Comparison of ENCODE assay signal across 1 cellular context in genomic region chr17:50169121-50169764, GRCh38.
A peak's percentile ranks its signal among the peaks of the same experiment; 100 is the strongest.
TF ChIP-seq lines count a peak whose summit lies in the region.

No MANE protein-coding gene starts in this region.

TF ChIP-seq in K562, 482 proteins besides CTCF, POLR2A, EP300 and RAD21 (continues in another document):
- TF ChIP-seq ZNF23 (CRISPR knock-in tag; IDR thresholded peaks at IDR 0.05) (no peak), SMC3 (conservative IDR thresholded peaks at IDR 0.05; ENCODE audit: insufficient read depth, low read depth, low read length) (peak; percentile 92), ARID2 (IDR thresholded peaks at IDR 0.05) (peak; percentile 79), ZNF780A (CRISPR knock-in tag; IDR thresholded peaks at IDR 0.05) (no peak), CHD1 (IDR thresholded peaks at IDR 0.05; ENCODE audit: low read length) (no peak), ZNF740 (CRISPR knock-in tag; IDR thresholded peaks at IDR 0.05) (no peak), ZNF740 (tag; IDR thresholded peaks at IDR 0.05) (no peak), FUS (optimal IDR thresholded peaks at IDR 0.05; ENCODE audit: low read depth, low read length) (no peak), SMARCC2 (IDR thresholded peaks at IDR 0.05; ENCODE audit: low read depth) (no peak), GTF2E2 (tag; IDR thresholded peaks at IDR 0.05) (no peak), CBX3 (IDR thresholded peaks at IDR 0.05; ENCODE audit: borderline replicate concordance in 1 of 2, low read length in 2 of 2) (peak in 1 of 2 experiments; percentile 36; a peak in 1 of 3 replicates), STAG1 (CRISPR knock-in tag; IDR thresholded peaks at IDR 0.05; ENCODE audit: borderline replicate concordance) (peak; percentile 85), CREM (IDR thresholded peaks at IDR 0.05; ENCODE audit: low read depth) (peak; percentile 71), PHB (CRISPR knock-in tag; IDR thresholded peaks at IDR 0.05) (no peak), TRIM28 (IDR thresholded peaks at IDR 0.05) (peak; percentile 40; the same call in 1 of the 2 replicates), MAFG (tag; conservative IDR thresholded peaks at IDR 0.05) (no peak), THRB (CRISPR knock-in tag; conservative IDR thresholded peaks at IDR 0.05) (no peak), POLR2G (IDR thresholded peaks at IDR 0.05; ENCODE audit: low read depth, low read length) (no peak), DACH1 (IDR thresholded peaks at IDR 0.05; ENCODE audit: partially characterized antibody) (no peak), MCM3 (IDR thresholded peaks at IDR 0.05) (peak; percentile 88), SP1 (CRISPR knock-in tag; IDR thresholded peaks at IDR 0.05) (0 out of 2 replicates have a peak, but pooled peaks have one; percentile 45), LARP7 (IDR thresholded peaks at IDR 0.05) (0 out of 2 replicates have a peak, but pooled peaks have one; percentile 35), ZNF324 (CRISPR knock-in tag; IDR thresholded peaks at IDR 0.05) (no peak), ZBTB5 (IDR thresholded peaks at IDR 0.05) (no peak), FOXA1 (IDR thresholded peaks at IDR 0.05; ENCODE audit: borderline replicate concordance) (no peak), RAD51 (IDR thresholded peaks at IDR 0.05; ENCODE audit: borderline replicate concordance, low read depth) (no peak), RHOXF2B (CRISPR knock-in tag; conservative IDR thresholded peaks at IDR 0.05) (no peak), ARHGAP35 (IDR thresholded peaks at IDR 0.05; ENCODE audit: partially characterized antibody) (no peak), TSHZ1 (CRISPR knock-in tag; IDR thresholded peaks at IDR 0.05) (no peak), HLTF (IDR thresholded peaks at IDR 0.05) (peak; percentile 77; the same call in 1 of the 2 replicates), PYGO2 (tag; IDR thresholded peaks at IDR 0.05) (no peak), MAFK (IDR thresholded peaks at IDR 0.05; ENCODE audit: low read length) (0 out of 2 replicates have a peak, but pooled peaks have one; percentile 3), MIER1 (IDR thresholded peaks at IDR 0.05; ENCODE audit: low read depth) (0 out of 2 replicates have a peak, but pooled peaks have one; percentile 58), NUFIP1 (IDR thresholded peaks at IDR 0.05; ENCODE audit: partially characterized antibody) (no peak), TAL1 (IDR thresholded peaks at IDR 0.05) (no peak), RCOR1 (IDR thresholded peaks at IDR 0.05; ENCODE audit: borderline replicate concordance in 1 of 2, low read depth in 2 of 2, low read length in 2 of 2) (peak in 1 of 2 experiments; percentile 68; a peak in 1 of 4 replicates), TRIM25 (IDR thresholded peaks at IDR 0.05; ENCODE audit: borderline replicate concordance) (peak; percentile 57; the same call in 1 of the 2 replicates), PKNOX1 (IDR thresholded peaks at IDR 0.05) (no peak), KDM2B (CRISPR knock-in tag; IDR thresholded peaks at IDR 0.05) (no peak), GMEB1 (CRISPR knock-in tag; IDR thresholded peaks at IDR 0.05) (no peak), MED1 (CRISPR knock-in tag; IDR thresholded peaks at IDR 0.05; ENCODE audit: borderline replicate concordance) (no peak), WHSC1 (IDR thresholded peaks at IDR 0.05; ENCODE audit: low read length) (no peak), THRA (IDR thresholded peaks at IDR 0.05) (no peak), CEBPZ (IDR thresholded peaks at IDR 0.05; ENCODE audit: borderline replicate concordance, low read depth, low read length) (no peak), PPARD (CRISPR knock-in tag; IDR thresholded peaks at IDR 0.05) (no peak), BCOR (IDR thresholded peaks at IDR 0.05) (peak; percentile 54; the same call in 1 of the 2 replicates), CHAMP1 (IDR thresholded peaks at IDR 0.05) (no peak)
